In the genomic region with DNA sequence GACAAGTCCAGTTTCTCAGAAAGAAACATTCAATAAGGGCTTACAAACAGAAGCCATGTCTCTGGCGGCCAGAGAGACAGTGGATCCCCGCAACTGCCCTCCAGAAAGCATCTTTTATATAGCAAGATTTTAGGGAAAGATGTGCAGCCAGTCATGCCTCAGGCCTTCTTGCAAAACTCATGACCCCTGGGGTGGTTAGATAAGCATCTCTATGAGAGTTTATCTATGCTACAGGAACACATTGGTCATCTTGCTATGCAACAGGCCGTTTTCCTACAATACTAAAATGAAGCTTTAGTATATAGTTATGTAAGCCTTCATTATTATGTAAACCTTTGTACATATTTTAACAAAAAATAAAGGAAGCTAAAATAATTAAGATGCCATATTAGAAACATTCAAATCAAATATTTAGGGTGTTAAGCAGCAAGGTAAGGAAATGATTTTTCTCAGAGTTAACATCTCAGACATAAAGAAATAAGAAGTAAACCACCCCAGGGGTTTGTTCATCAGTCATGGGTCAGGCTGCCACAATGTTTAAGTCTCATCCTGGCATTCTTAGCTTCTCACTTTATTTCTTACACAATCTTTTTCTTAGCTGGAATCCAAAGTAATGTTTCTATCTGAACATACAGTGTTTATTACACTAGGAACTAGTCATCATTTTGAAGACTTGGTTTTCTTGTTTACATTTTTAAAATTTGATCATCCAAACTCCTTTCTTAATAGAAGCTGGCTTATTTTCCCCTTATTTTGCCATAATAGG, we compare ENCODE assay signal across 3 cellular contexts.
TF ChIP-seq lines count a peak whose summit lies in the region.

No MANE protein-coding gene starts in this region.

TF ChIP-seq in SK-N-SH, 30 proteins besides CTCF, POLR2A, EP300 and RAD21:
- TF ChIP-seq PBX3 (IDR thresholded peaks at IDR 0.05) = 0 out of 2 replicates have a peak, but pooled peaks have one; percentile 7
- TF ChIP-seq TCF12 (IDR thresholded peaks at IDR 0.05) = peak; percentile 15; the same call in 1 of the 2 replicates
- TF ChIP-seq GATA2 (CRISPR knock-in tag; IDR thresholded peaks at IDR 0.05) = no peak
- TF ChIP-seq FOSL2 (IDR thresholded peaks at IDR 0.05; ENCODE audit: borderline replicate concordance, low read depth) = 0 out of 2 replicates have a peak, but pooled peaks have one; percentile 1

TF ChIP-seq in SK-N-SH treated with all-trans-retinoic acid at 6 μM for 48 hours, 23 proteins besides CTCF, POLR2A, EP300 and RAD21:
- TF ChIP-seq ZNF8 (CRISPR knock-in tag; IDR thresholded peaks at IDR 0.05) (no peak), SNAI2 (CRISPR knock-in tag; IDR thresholded peaks at IDR 0.05) (no peak), GLIS3 (CRISPR knock-in tag; IDR thresholded peaks at IDR 0.05) (no peak), ARNTL (CRISPR knock-in tag; IDR thresholded peaks at IDR 0.05; ENCODE audit: borderline replicate concordance, low read depth) (no peak), ISL1 (CRISPR knock-in tag; IDR thresholded peaks at IDR 0.05) (no peak), CREB5 (CRISPR knock-in tag; IDR thresholded peaks at IDR 0.05; ENCODE audit: low read depth) (no peak), ESRRG (CRISPR knock-in tag; IDR thresholded peaks at IDR 0.05) (no peak), PPARA (CRISPR knock-in tag; IDR thresholded peaks at IDR 0.05; ENCODE audit: borderline replicate concordance) (no peak)

TF ChIP-seq in endothelial cell of umbilical vein, 7 proteins besides CTCF, POLR2A, EP300 and RAD21:
- TF ChIP-seq EZH2 (IDR thresholded peaks at IDR 0.05; ENCODE audit: borderline replicate concordance, low read depth, low read length, severe bottlenecking) (no peak), GATA2 (IDR thresholded peaks at IDR 0.05; ENCODE audit: insufficient read depth, insufficient read length, low read depth, low read length) (peak; percentile 24)
